Comparison of ENCODE assay signal across 8 cellular contexts in the genomic region with DNA sequence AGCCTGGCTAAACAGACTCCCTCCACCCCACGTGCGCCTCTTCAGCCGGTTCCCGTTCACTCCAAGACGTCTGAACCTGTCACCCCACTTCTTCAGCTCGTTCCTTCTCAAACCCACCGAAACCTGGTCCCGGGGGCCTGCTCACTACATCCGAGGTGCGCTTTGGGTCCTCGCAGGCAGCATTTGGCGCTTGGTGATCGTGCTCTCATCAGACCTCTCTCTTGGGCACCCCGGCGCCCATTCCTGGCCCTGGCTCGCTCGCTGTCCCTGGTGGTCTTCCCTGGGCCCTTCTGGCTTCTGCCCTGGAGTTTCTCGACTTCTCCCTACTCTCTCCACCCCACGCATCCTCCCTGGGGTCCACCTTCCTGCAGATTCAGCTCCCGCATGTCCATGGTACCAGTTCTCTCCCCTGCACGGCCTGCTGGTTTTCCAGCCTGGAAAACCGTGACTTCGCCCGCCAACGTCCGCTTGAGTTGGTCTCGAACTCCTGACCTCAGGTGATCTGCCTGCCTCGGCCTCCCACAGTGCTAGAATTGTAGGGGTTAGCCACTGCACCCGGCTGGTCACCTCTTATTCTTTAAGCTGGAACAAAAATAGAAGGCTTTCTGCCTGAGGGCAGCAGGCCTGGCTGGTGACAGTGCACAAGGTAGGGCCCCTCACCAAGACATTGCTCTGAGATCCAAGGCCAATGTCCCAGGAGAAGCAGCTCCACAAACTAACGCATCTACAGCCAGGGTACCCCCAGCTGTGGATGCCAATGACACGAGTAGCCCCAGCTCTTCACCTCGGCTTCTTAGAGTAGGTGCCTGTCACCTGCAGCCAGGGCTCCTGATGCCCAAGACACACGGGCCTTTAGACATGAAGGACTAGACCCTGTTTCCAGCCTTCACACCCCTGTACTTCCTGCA. TPM values are rescaled to one million over a fixed set of nuclear protein-coding genes. Genes with fewer than 3 reads are reported as not detected.
DNase-seq lines count a peak whose midpoint lies in the region; ATAC-seq, FAIRE-seq and TF ChIP-seq lines count a peak whose summit lies in the region.

No MANE protein-coding gene starts in this region.

- WGBS in esophagus squamous epithelium, 2 donors, result 50 to 71% methylated on average over 22 to 26 of the region's 33 CpGs
- WGBS in prostate gland, result 65% methylated on average over 33 of the region's 33 CpGs

- DNase-seq in GM12865 (ENCODE audit: low read depth) (peak; percentile 31), RWPE1 (ENCODE audit: low spot score) (no peak), esophagus squamous epithelium (lab: John Stamatoyannopoulos, UW) (no peak), prostate gland (ENCODE audit: low spot score) (no peak), GDM1 (lab: John Stamatoyannopoulos, UW) (no peak), frontal cortex (ENCODE audit: low spot score in 2 of 2) (no peak), GM10248 (ENCODE audit: extremely low spot score) (no peak)

- TF ChIP-seq POLR2A in esophagus squamous epithelium (IDR thresholded peaks at IDR 0.05) (no peak), prostate gland (IDR thresholded peaks at IDR 0.05) (no peak)

- no peak for ATAC-seq in GM21367 (IDR thresholded peaks at IDR 0.05; ENCODE audit: unreplicated experiment)

- H3K9me3 ChIP-seq in esophagus squamous epithelium, result no peaks in the 10 kb centered on the region
- no peaks in the 10 kb centered on the region for H3K9me3 ChIP-seq in prostate gland

- peaks cover 0 to 1% (median 0%) of the 10 kb centered on the region in 3 donors for H3K36me3 ChIP-seq in esophagus squamous epithelium
- no peaks in the 10 kb centered on the region for H3K36me3 ChIP-seq in prostate gland

- H3K4me3 ChIP-seq in GM12865 (ENCODE audit: low read depth, low read length) (peak overlapping the region; percentile 85), esophagus squamous epithelium (peak overlapping the region; percentile 84 to 94 (median 88)), prostate gland (peak overlapping the region; percentile 83 to 89)

- no peak for FAIRE-seq in frontal cortex (lab: Jason Lieb, UNC)

- peaks cover 31 to 63% (median 33%) of the 10 kb centered on the region in 3 donors for H3K4me1 ChIP-seq in esophagus squamous epithelium
- peaks cover 8% of the 10 kb centered on the region for H3K4me1 ChIP-seq in prostate gland (replicated peaks)

- H3K27ac ChIP-seq in RWPE1, result peak overlapping the region; percentile 98
- peak overlapping the region; percentile 93 to 98 (median 97) for H3K27ac ChIP-seq in esophagus squamous epithelium
- H3K27ac ChIP-seq in prostate gland, result peak overlapping the region; percentile 83 to 87

- H3K27me3 ChIP-seq in esophagus squamous epithelium (no peaks in the 10 kb centered on the region), prostate gland (replicated peaks; ENCODE audit: insufficient read depth) (no peaks in the 10 kb centered on the region)

- POLR2A ChIA-PET in RWPE1 (lab: Yijun Ruan, JAX; ENCODE audit: low non-redundant PET) (no interaction called here), GM10248 (lab: Yijun Ruan, JAX) (no interaction called here)

- intact Hi-C loops in esophagus squamous epithelium (cut with DNase I), result no loop called here
- intact Hi-C loops in prostate gland (cut with DNase I), result no loop called here

- CTCF ChIA-PET in RWPE1 (lab: Yijun Ruan, JAX) (interaction anchor here (0.6 to 2.1 kb wide), 15 partner anchors 10 to 465 kb away, joined by 3 to 8 read pairs (median 4); no protein-coding TSS in a partner anchor), GM10248 (lab: Yijun Ruan, JAX) (interaction anchor here (0.6 to 13.3 kb wide), 53 partner anchors 8 to 550 kb away, joined by 3 to 172 read pairs (median 5); a partner anchor contains a TSS)

- TF ChIP-seq CTCF in GM12865 (IDR thresholded peaks at IDR 0.05; ENCODE audit: insufficient read depth, low read depth, low read length, missing control alignments) (no peak), RWPE1 (conservative IDR thresholded peaks at IDR 0.05; ENCODE audit: low read depth) (no peak), esophagus squamous epithelium (IDR thresholded peaks at IDR 0.05) (no peak), prostate gland (IDR thresholded peaks at IDR 0.05) (no peak), GM10248 (IDR thresholded peaks at IDR 0.05; ENCODE audit: control extremely low read depth, extremely low read depth, low read depth, missing control alignments) (no peak)

RNA-seq across cellular contexts. Expression of a gene that starts 1.0 kb away (rescaled TPM):
- 10 to 100 TPM; 20.2 to 35.9 (median 29.9) TPM for total RNA-seq in esophagus squamous epithelium
- 10 to 100 TPM; 12.4 to 13.7 TPM for total RNA-seq in prostate gland
- 8.2 TPM for total RNA-seq in frontal cortex
